In the genomic region with DNA sequence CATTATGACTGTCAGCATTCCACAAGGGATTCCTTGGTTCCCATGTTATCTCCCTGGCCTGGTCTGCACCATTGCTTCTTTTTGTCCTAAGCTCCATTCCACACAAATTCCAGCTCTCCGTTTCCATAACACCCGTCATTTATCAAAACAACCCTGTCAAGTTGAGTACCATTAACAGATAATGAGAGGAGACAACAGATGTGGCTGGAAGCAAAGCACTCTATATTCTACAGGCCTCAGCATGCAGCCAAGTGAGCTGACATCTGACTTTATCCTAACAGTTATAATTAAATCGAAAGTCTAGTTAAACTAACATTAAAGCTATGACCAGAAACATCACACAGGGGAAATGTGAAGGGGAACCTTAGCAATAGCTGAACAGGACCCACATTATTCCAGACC, we compare ENCODE assay signal across 1 cellular context.
TF ChIP-seq lines count a peak whose summit lies in the region.

No MANE protein-coding gene starts in this region.

TF ChIP-seq in IMR-90, 13 proteins besides CTCF, POLR2A, EP300 and RAD21 (continued from another document):
- TF ChIP-seq FOS (IDR thresholded peaks at IDR 0.05; ENCODE audit: low read depth, low read length) (no peak), CHD1 (IDR thresholded peaks at IDR 0.05; ENCODE audit: low read depth, low read length) (no peak), SMC3 (IDR thresholded peaks at IDR 0.05; ENCODE audit: low read depth, low read length) (no peak), NFE2L2 (IDR thresholded peaks at IDR 0.05; ENCODE audit: low read depth, low read length) (no peak), MAFK (IDR thresholded peaks at IDR 0.05; ENCODE audit: low read depth, low read length) (no peak), BHLHE40 (IDR thresholded peaks at IDR 0.05; ENCODE audit: low read depth, low read length) (no peak), MXI1 (IDR thresholded peaks at IDR 0.05; ENCODE audit: borderline replicate concordance, low read depth, low read length) (no peak)
- TF ChIP-seq, protein P1, sequence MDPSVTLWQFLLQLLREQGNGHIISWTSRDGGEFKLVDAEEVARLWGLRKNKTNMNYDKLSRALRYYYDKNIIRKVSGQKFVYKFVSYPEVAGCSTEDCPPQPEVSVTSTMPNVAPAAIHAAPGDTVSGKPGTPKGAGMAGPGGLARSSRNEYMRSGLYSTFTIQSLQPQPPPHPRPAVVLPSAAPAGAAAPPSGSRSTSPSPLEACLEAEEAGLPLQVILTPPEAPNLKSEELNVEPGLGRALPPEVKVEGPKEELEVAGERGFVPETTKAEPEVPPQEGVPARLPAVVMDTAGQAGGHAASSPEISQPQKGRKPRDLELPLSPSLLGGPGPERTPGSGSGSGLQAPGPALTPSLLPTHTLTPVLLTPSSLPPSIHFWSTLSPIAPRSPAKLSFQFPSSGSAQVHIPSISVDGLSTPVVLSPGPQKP (IDR thresholded peaks at IDR 0.05; ENCODE audit: borderline replicate concordance, low read depth, low read length) = no peak
TF ChIP-seq in IMR-90: peak in this region for 0.
